Comparison of ENCODE assay signal across 12 cellular contexts in genomic region chr7:18667466-18667865, GRCh38.
DNase-seq lines count a peak whose midpoint lies in the region; ATAC-seq, FAIRE-seq and TF ChIP-seq lines count a peak whose summit lies in the region.
"Had no signal": no experiment of that assay in that cellular context is flagged by ENCODE, and none has a peak within 500 bp of the region (broad histone marks: within the 10 kb centered on the region; RNA-seq: fewer than 3 reads in every experiment).

No MANE protein-coding gene starts in this region.

- DNase-seq in H54 (ENCODE audit: insufficient read length, low spot score) (peak; percentile 11), SK-N-MC (ENCODE audit: low read depth, low spot score) (peak; percentile 95), foreskin fibroblast (peak; percentile 56 to 69), skeletal muscle cell (ENCODE audit: low read depth) (peak; percentile 43), HuH-7 (ENCODE audit: low spot score) (no peak), head of caudate nucleus (no peak)
- DNase-seq: activated CD4-positive, alpha-beta T cell treated with anti-CD3 and anti-CD28 coated beads, Interleukin-2, amount 50 U/mL, for 48 hours; cerebellar nuclear complex; lower lobe of right lung; stimulated activated CD4-positive, alpha-beta T cell treated with anti-CD3 and anti-CD28 coated beads, Interleukin-2, amount 100 ng/mL, for 24 hours had no signal

- H3K4me3 ChIP-seq in SK-N-MC (peak overlapping the region; percentile 59), foreskin fibroblast (ENCODE audit: low read depth in 1 of 2, low read length in 2 of 2) (no peak overlapping the region), skeletal muscle cell (ENCODE audit: low read depth, low read length) (no peak overlapping the region)
- H3K4me3 ChIP-seq: lower lobe of right lung had no signal

- H3K27ac ChIP-seq in SK-N-MC: peak overlapping the region; percentile 98
- H3K27ac ChIP-seq: lower lobe of right lung had no signal

- H3K36me3 ChIP-seq in SK-N-MC (ENCODE audit: insufficient read depth, low read length): peaks cover 4% of the 10 kb centered on the region; the same call in 1 of the 2 replicates
- H3K36me3 ChIP-seq: lower lobe of right lung had no signal

- TF ChIP-seq CTCF in foreskin fibroblast (IDR thresholded peaks at IDR 0.05; ENCODE audit: low read depth, low read length): no peak

- H3K9me3 ChIP-seq in SK-N-MC (ENCODE audit: low read depth, low read length): no peaks in the 10 kb centered on the region
- H3K9me3 ChIP-seq: lower lobe of right lung had no signal

- peak overlapping the region; percentile 65 for H3K9ac ChIP-seq in SK-N-MC (ENCODE audit: insufficient read length)

- peak; percentile 100 for FAIRE-seq in H54 (lab: Jason Lieb, UNC)

- no peak for ATAC-seq in GM19328 (IDR thresholded peaks at IDR 0.05; ENCODE audit: unreplicated experiment)
- no peak for ATAC-seq in GM21367 (IDR thresholded peaks at IDR 0.05; ENCODE audit: unreplicated experiment)
- ATAC-seq: lower lobe of right lung had no signal

- intact Hi-C loops in head of caudate nucleus (cut with DNase I): loop anchor here (5.0 kb wide), 1 partner anchor 315 kb away; no protein-coding TSS in a partner anchor

- no peak for TF ChIP-seq POLR2A in H54 (IDR thresholded peaks at IDR 0.05; ENCODE audit: low read depth, low read length)

Comparison
In these comparisons a context has a peak if more than half of its experiments do, and no peak if none do; other contexts are left out.
1. DNase-seq: peak in H54 (single experiment), SK-N-MC (single experiment), foreskin fibroblast (2 of 2) and skeletal muscle cell (single experiment); none in HuH-7 (single experiment) and head of caudate nucleus (0 of 42).